31 cellular contexts compared by ENCODE assay signal in genomic region chr6:159214281-159214680, GRCh38. TPM values are rescaled to one million over a fixed set of nuclear protein-coding genes. Genes with fewer than 3 reads are reported as not detected.
"Had no signal": no experiment of that assay in that cellular context is flagged by ENCODE, and none has a peak within 500 bp of the region (broad histone marks: within the 10 kb centered on the region; RNA-seq: fewer than 3 reads in every experiment).

No MANE protein-coding gene starts in this region.

- FAIRE-seq: K562, RCC 7860 had no signal

- H3K4me3 ChIP-seq: cardiac muscle cell, K562, PC-9 had no signal

- H3K27me3 ChIP-seq: cardiac muscle cell had no signal

- H3K4me1 Mint-ChIP-seq: central memory CD8-positive, alpha-beta T cell had no signal

- H3K9me3 Mint-ChIP-seq: activated B cell treated with CpG ODN at 0.5 μM for 24 hours; activated CD4-positive, alpha-beta memory T cell treated with anti-CD3 and anti-CD28 coated beads for 36 hours; activated naive CD4-positive, alpha-beta T cell treated with anti-CD3 and anti-CD28 coated beads for 36 hours; activated naive CD4-positive, alpha-beta T cell treated with anti-CD3 and anti-CD28 coated beads, Interleukin-2, amount 50 U/mL, for 72 hours; activated T-cell treated with anti-CD3 and anti-CD28 coated beads, Interleukin-2, amount 50 U/mL, for 4 hours; activated T-helper 1 cell treated with anti-CD3 and anti-CD28 coated beads, Interleukin-12 subunit alpha, Interleukin-12 subunit beta, Interleukin-2, Interleukin-4 antibody, amounts not matched to agents 30 ng/mL and 10 ng/mL and 1 ng/mL, durations not matched to agents 14 hours and 24 hours and 36 hours; central memory CD8-positive, alpha-beta T cell; T-cell had no signal

- H3K4me3 Mint-ChIP-seq: activated B cell treated with CpG ODN at 0.5 μM for 24 hours; activated CD4-positive, alpha-beta memory T cell treated with anti-CD3 and anti-CD28 coated beads for 36 hours; activated naive CD4-positive, alpha-beta T cell treated with anti-CD3 and anti-CD28 coated beads for 36 hours; activated T-cell treated with anti-CD3 and anti-CD28 coated beads, Interleukin-2, amount 50 U/mL, for 4 hours; activated T-helper 1 cell treated with anti-CD3 and anti-CD28 coated beads, Interleukin-12 subunit alpha, Interleukin-12 subunit beta, Interleukin-2, Interleukin-4 antibody, amounts not matched to agents 30 ng/mL and 10 ng/mL and 1 ng/mL, durations not matched to agents 14 hours and 24 hours and 36 hours; central memory CD8-positive, alpha-beta T cell; T-cell had no signal

- H3K27ac ChIP-seq: cardiac muscle cell, PC-9, RWPE1, VCaP had no signal

- H3K36me3 Mint-ChIP-seq: activated CD4-positive, alpha-beta memory T cell treated with anti-CD3 and anti-CD28 coated beads for 36 hours; activated naive CD4-positive, alpha-beta T cell treated with anti-CD3 and anti-CD28 coated beads, Interleukin-2, amount 50 U/mL, for 72 hours; T-cell had no signal

- H3K36me3 ChIP-seq: cardiac muscle cell had no signal

- H3K27ac Mint-ChIP-seq: activated B cell treated with CpG ODN at 0.5 μM for 24 hours; activated CD4-positive, alpha-beta memory T cell treated with anti-CD3 and anti-CD28 coated beads for 36 hours; activated naive CD4-positive, alpha-beta T cell treated with anti-CD3 and anti-CD28 coated beads for 36 hours; activated naive CD4-positive, alpha-beta T cell treated with anti-CD3 and anti-CD28 coated beads, Interleukin-2, amount 50 U/mL, for 72 hours; activated T-helper 1 cell treated with anti-CD3 and anti-CD28 coated beads, Interleukin-12 subunit alpha, Interleukin-12 subunit beta, Interleukin-2, Interleukin-4 antibody, amounts not matched to agents 30 ng/mL and 10 ng/mL and 1 ng/mL, durations not matched to agents 14 hours and 24 hours and 36 hours; T-cell; T-helper 17 cell had no signal

- H2AFZ ChIP-seq: PC-9 had no signal

- H3K4me2 ChIP-seq: PC-9 had no signal

- DNase-seq: activated B cell treated with CpG ODN at 0.5 μM for 24 hours; activated CD4-positive, alpha-beta memory T cell treated with anti-CD3 and anti-CD28 coated beads for 36 hours; activated CD4-positive, alpha-beta T cell treated with anti-CD3 and anti-CD28 coated beads for 4 hours; activated CD4-positive, alpha-beta T cell treated with anti-CD3 and anti-CD28 coated beads, Interleukin-2, amount 50 U/mL, for 1 hour; activated CD4-positive, CD25-positive, alpha-beta regulatory T cell treated with anti-CD3 and anti-CD28 coated beads, Interleukin-2, amount 50 U/mL, for 72 hours; activated CD8-positive, alpha-beta memory T cell treated with anti-CD3 and anti-CD28 coated beads, Interleukin-2, amount 50 U/mL, for 4 hours; activated gamma-delta T cell treated with Interleukin-2 at 50 U/mL for 16 hours; activated naive CD4-positive, alpha-beta T cell treated with anti-CD3 and anti-CD28 coated beads for 36 hours; activated T-cell treated with anti-CD3 and anti-CD28 coated beads for 4 hours; activated T-cell treated with anti-CD3 and anti-CD28 coated beads, Interleukin-2, amount 50 U/mL, for 4 hours; anterior cingulate cortex; NCI-H1105; NCI-H1417 treated with DMSO at 0.1 percent for 48 hours; NCI-H187 treated with DMSO at 0.1 percent for 48 hours; NCI-H2081; NCI-H226; NCI-H446 treated with DMSO at 0.1 percent for 48 hours; NCI-H524; PC-9; SIG-M5; T-cell; T-helper 17 cell had no signal

RNA-seq across cellular contexts. Expression of gene FNDC1, which starts 45.1 kb away (rescaled TPM):
- total RNA-seq: activated B cell treated with CpG ODN at 0.5 μM for 24 hours; activated CD4-positive, alpha-beta memory T cell treated with anti-CD3 and anti-CD28 coated beads for 36 hours; activated naive CD4-positive, alpha-beta T cell treated with anti-CD3 and anti-CD28 coated beads for 36 hours; activated T-helper 1 cell treated with anti-CD3 and anti-CD28 coated beads, Interleukin-12 subunit alpha, Interleukin-12 subunit beta, Interleukin-2, Interleukin-4 antibody, amounts not matched to agents 30 ng/mL and 10 ng/mL and 1 ng/mL, durations not matched to agents 14 hours and 24 hours and 36 hours; K562; MCF 10A; PC-9; T-helper 17 cell had no signal
- polyA plus RNA-seq: cardiac muscle cell, K562 had no signal
